ENCODE assay signal across 26 cellular contexts in genomic region chr17:46812624-46813318, GRCh38. TPM values are rescaled to one million over a fixed set of nuclear protein-coding genes. Genes with fewer than 3 reads are reported as not detected.
"Had no signal": no experiment of that assay in that cellular context is flagged by ENCODE, and none has a peak within 500 bp of the region (broad histone marks: within the 10 kb centered on the region; RNA-seq: fewer than 3 reads in every experiment).

No MANE protein-coding gene starts in this region.

- DNase-seq: activated CD4-positive, alpha-beta T cell treated with anti-CD3 and anti-CD28 coated beads, Interleukin-2, amount 10 ng/mL, durations not matched to agents 24 days and 14 days; activated CD8-positive, alpha-beta memory T cell treated with anti-CD3 and anti-CD28 coated beads, Interleukin-2, amount 10 ng/mL, durations not matched to agents 7 days and 5 days; activated CD8-positive, alpha-beta T cell treated with anti-CD3 and anti-CD28 coated beads for 36 hours; activated effector memory CD4-positive, alpha-beta T cell treated with anti-CD3 and anti-CD28 coated beads, Interleukin-2, amount 50 U/mL, for 16 hours; activated naive CD4-positive, alpha-beta T cell treated with anti-CD3 and anti-CD28 coated beads, Interleukin-2, amount 50 U/mL, for 16 hours; activated naive CD8-positive, alpha-beta T cell treated with anti-CD3 and anti-CD28 coated beads, Interleukin-2, amount 50 U/mL, for 24 hours; activated T-cell treated with anti-CD3 and anti-CD28 coated beads for 4 hours; brain microvascular endothelial cell; caudate nucleus; effector CD4-positive, alpha-beta T cell; erythroblast; left lung; midbrain; small intestine; stimulated activated CD4-positive, alpha-beta T cell treated with anti-CD3 and anti-CD28 coated beads, Interleukin-15, amount 100 ng/mL, for 24 hours; stomach; transverse colon had no signal

- H3K4me3 Mint-ChIP-seq: activated CD4-positive, alpha-beta T cell treated with anti-CD3 and anti-CD28 coated beads, Interleukin-2, amount 10 ng/mL, durations not matched to agents 24 days and 14 days; activated CD8-positive, alpha-beta memory T cell treated with anti-CD3 and anti-CD28 coated beads, Interleukin-2, amount 10 ng/mL, durations not matched to agents 7 days and 5 days; activated CD8-positive, alpha-beta T cell treated with anti-CD3 and anti-CD28 coated beads for 36 hours; activated naive CD8-positive, alpha-beta T cell treated with anti-CD3 and anti-CD28 coated beads, Interleukin-2, amount 50 U/mL, for 24 hours; dendritic cell treated with granulocyte-macrophage colony-stimulating factor and Interleukin-4, amounts not matched to agents 40 ng/mL and 50 ng/mL, for 4 days; natural killer cell treated with Interleukin-12 subunit alpha and Interleukin-12 subunit beta and Interleukin-15 and Interleukin-18, amount 100 ng/mL, for 72 hours; stimulated activated memory B cell treated with anti-CD40 and anti-IgM and Interleukin-4, amounts not matched to agents 10 μg/mL and 1 μg/mL and 100 μg/mL, for 72 hours had no signal

- H3K36me3 Mint-ChIP-seq: activated CD8-positive, alpha-beta memory T cell treated with anti-CD3 and anti-CD28 coated beads, Interleukin-2, amount 10 ng/mL, durations not matched to agents 7 days and 5 days; natural killer cell treated with Interleukin-12 subunit alpha and Interleukin-12 subunit beta and Interleukin-15 and Interleukin-18, amount 100 ng/mL, for 72 hours; stimulated activated memory B cell treated with anti-CD40 and anti-IgM and Interleukin-4, amounts not matched to agents 10 μg/mL and 1 μg/mL and 100 μg/mL, for 72 hours had no signal

- H3K9me3 Mint-ChIP-seq: activated CD4-positive, alpha-beta T cell treated with anti-CD3 and anti-CD28 coated beads, Interleukin-2, amount 10 ng/mL, durations not matched to agents 24 days and 14 days; activated CD8-positive, alpha-beta T cell treated with anti-CD3 and anti-CD28 coated beads for 36 hours; activated naive CD8-positive, alpha-beta T cell treated with anti-CD3 and anti-CD28 coated beads, Interleukin-2, amount 50 U/mL, for 24 hours; dendritic cell treated with granulocyte-macrophage colony-stimulating factor and Interleukin-4, amounts not matched to agents 40 ng/mL and 50 ng/mL, for 4 days; natural killer cell treated with Interleukin-12 subunit alpha and Interleukin-12 subunit beta and Interleukin-15 and Interleukin-18, amount 100 ng/mL, for 72 hours; stimulated activated memory B cell treated with anti-CD40 and anti-IgM and Interleukin-4, amounts not matched to agents 10 μg/mL and 1 μg/mL and 100 μg/mL, for 72 hours had no signal

- H3K4me3 ChIP-seq: left lung, lung, stomach, suprapubic skin, transverse colon had no signal

- H3K9me3 ChIP-seq: left lung, stomach, suprapubic skin, transverse colon had no signal

- H3K4me1 ChIP-seq: left lung, transverse colon had no signal

- H3K27ac ChIP-seq: brain microvascular endothelial cell, left lung, stomach, suprapubic skin, transverse colon had no signal

- H3K36me3 ChIP-seq: brain microvascular endothelial cell, left lung, stomach, suprapubic skin, transverse colon had no signal

- H3K27ac Mint-ChIP-seq: activated CD4-positive, alpha-beta T cell treated with anti-CD3 and anti-CD28 coated beads, Interleukin-2, amount 10 ng/mL, durations not matched to agents 24 days and 14 days; activated CD8-positive, alpha-beta memory T cell treated with anti-CD3 and anti-CD28 coated beads, Interleukin-2, amount 10 ng/mL, durations not matched to agents 7 days and 5 days; activated CD8-positive, alpha-beta T cell treated with anti-CD3 and anti-CD28 coated beads for 36 hours; activated naive CD8-positive, alpha-beta T cell treated with anti-CD3 and anti-CD28 coated beads, Interleukin-2, amount 50 U/mL, for 24 hours; dendritic cell treated with granulocyte-macrophage colony-stimulating factor and Interleukin-4, amounts not matched to agents 40 ng/mL and 50 ng/mL, for 4 days; natural killer cell treated with Interleukin-12 subunit alpha and Interleukin-12 subunit beta and Interleukin-15 and Interleukin-18, amount 100 ng/mL, for 72 hours; stimulated activated memory B cell treated with anti-CD40 and anti-IgM and Interleukin-4, amounts not matched to agents 10 μg/mL and 1 μg/mL and 100 μg/mL, for 72 hours had no signal

- ATAC-seq: activated CD8-positive, alpha-beta memory T cell treated with anti-CD3 and anti-CD28 coated beads, Interleukin-2, amount 10 ng/mL, durations not matched to agents 7 days and 5 days; activated CD8-positive, alpha-beta T cell treated with anti-CD3 and anti-CD28 coated beads for 36 hours; activated naive CD8-positive, alpha-beta T cell treated with anti-CD3 and anti-CD28 coated beads, Interleukin-2, amount 50 U/mL, for 24 hours; natural killer cell treated with Interleukin-12 subunit alpha and Interleukin-12 subunit beta and Interleukin-15 and Interleukin-18, amount 100 ng/mL, for 72 hours; sciatic nerve; stimulated activated memory B cell treated with anti-CD40 and anti-IgM and Interleukin-4, amounts not matched to agents 10 μg/mL and 1 μg/mL and 100 μg/mL, for 72 hours had no signal

RNA-seq across cellular contexts. Expression of gene WNT3, which starts 5.7 kb away (rescaled TPM):
- total RNA-seq: activated CD8-positive, alpha-beta memory T cell treated with anti-CD3 and anti-CD28 coated beads, Interleukin-2, amount 10 ng/mL, durations not matched to agents 7 days and 5 days; T-helper 1 cell treated with Interleukin-12 subunit alpha and Interleukin-12 subunit beta and Interleukin-4 antibody, amounts not matched to agents 30 ng/mL and 1 ng/mL, for 36 hours had no signal

RNA-seq across cellular contexts. Expression of gene WNT9B, which starts 38.6 kb away (rescaled TPM):
- total RNA-seq: activated CD4-positive, alpha-beta T cell treated with anti-CD3 and anti-CD28 coated beads, Interleukin-2, amount 10 ng/mL, durations not matched to agents 24 days and 14 days; activated CD8-positive, alpha-beta memory T cell treated with anti-CD3 and anti-CD28 coated beads, Interleukin-2, amount 10 ng/mL, durations not matched to agents 7 days and 5 days; activated CD8-positive, alpha-beta T cell treated with anti-CD3 and anti-CD28 coated beads for 36 hours; fibroblast of lung; glomerular endothelial cell; natural killer cell treated with Interleukin-12 subunit alpha and Interleukin-12 subunit beta and Interleukin-15 and Interleukin-18, amount 100 ng/mL, for 72 hours; sciatic nerve; stomach; T-helper 1 cell treated with Interleukin-12 subunit alpha and Interleukin-12 subunit beta and Interleukin-4 antibody, amounts not matched to agents 30 ng/mL and 1 ng/mL, for 36 hours; transverse colon had no signal
- polyA plus RNA-seq: fibroblast of lung had no signal
